In the genomic region with DNA sequence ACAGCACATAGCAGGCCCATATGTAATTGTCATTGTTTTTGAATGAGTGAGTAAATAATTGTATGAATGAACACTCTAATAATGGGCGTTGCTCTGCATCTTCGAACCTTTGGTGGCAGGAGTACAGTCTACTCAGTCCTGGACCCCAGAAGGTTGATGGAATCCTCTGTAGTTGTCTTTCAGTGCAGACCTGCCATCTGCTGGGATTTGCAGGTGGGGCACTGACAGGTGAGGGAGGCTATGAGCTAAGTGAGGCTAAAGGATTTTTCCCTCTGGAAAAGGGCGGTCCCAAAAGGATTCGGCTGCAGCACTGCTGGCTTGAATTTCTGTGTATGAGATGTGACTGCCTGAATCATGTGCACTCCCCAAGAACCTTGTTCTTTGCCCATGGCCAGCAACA, we compare ENCODE assay signal across 17 cellular contexts. TPM values are rescaled to one million over a fixed set of nuclear protein-coding genes. Genes with fewer than 3 reads are reported as not detected.
DNase-seq lines count a peak whose midpoint lies in the region; ATAC-seq, FAIRE-seq and TF ChIP-seq lines count a peak whose summit lies in the region.
"Had no signal": no experiment of that assay in that cellular context is flagged by ENCODE, and none has a peak within 500 bp of the region (broad histone marks: within the 10 kb centered on the region; RNA-seq: fewer than 3 reads in every experiment).

No MANE protein-coding gene starts in this region.

- ATAC-seq in HepG2, result peak; percentile 56; the same call in 2 of the 3 replicates
- ATAC-seq in right lobe of liver, result no peak
- ATAC-seq: SK-N-SH treated with all-trans-retinoic acid at 6 μM for 48 hours had no signal

- peaks cover 32% of the 10 kb centered on the region for H3K36me3 Mint-ChIP-seq in endodermal cell (ENCODE audit: low read depth)
- peaks cover 0 to 2% (median 0%) of the 10 kb centered on the region in 3 donors for H3K36me3 Mint-ChIP-seq in CD8-positive, alpha-beta memory T cell

- no peaks in the 10 kb centered on the region for H3K27me3 Mint-ChIP-seq in endodermal cell (ENCODE audit: insufficient read depth)
- peaks cover 6 to 7% of the 10 kb centered on the region in 2 donors for H3K27me3 Mint-ChIP-seq in CD8-positive, alpha-beta memory T cell
- H3K27me3 Mint-ChIP-seq: B cell had no signal

- POLR2A ChIA-PET in HepG2 (lab: Yijun Ruan, JAX), result no interaction called here
- POLR2A ChIA-PET in CD8-positive, alpha-beta memory T cell (lab: Charles Lee), result no interaction called here

- H3K9me3 ChIP-seq in HepG2 (ENCODE audit: low read length), result no peaks in the 10 kb centered on the region
- no peaks in the 10 kb centered on the region for H3K9me3 ChIP-seq in right lobe of liver
- H3K9me3 ChIP-seq in endodermal cell (ENCODE audit: control insufficient read depth, low read length), result no peaks in the 10 kb centered on the region
- no peaks in the 10 kb centered on the region for H3K9me3 ChIP-seq in CD8-positive, alpha-beta memory T cell (ENCODE audit: low read length)
- H3K9me3 ChIP-seq in SJCRH30 (replicated peaks), result no peaks in the 10 kb centered on the region

- H3K4me1 ChIP-seq in HepG2 (ENCODE audit: insufficient read depth, low read length) (no peaks in the 10 kb centered on the region), right lobe of liver (no peaks in the 10 kb centered on the region), endodermal cell (ENCODE audit: control insufficient read depth, insufficient read depth, low read length) (peaks cover 14% of the 10 kb centered on the region), SJCRH30 (peaks cover 28% of the 10 kb centered on the region)
- no peaks in the 10 kb centered on the region for H3K4me1 ChIP-seq in CD8-positive, alpha-beta memory T cell (ENCODE audit: insufficient read depth, low read length)

- TF ChIP-seq CTCF in HepG2 (CRISPR knock-in tag; IDR thresholded peaks at IDR 0.05) (peak; percentile 64), right lobe of liver (IDR thresholded peaks at IDR 0.05) (peak in 1 of 4 donors; percentile 4), endodermal cell (conservative IDR thresholded peaks at IDR 0.05) (peak; percentile 73)

- no TSS peak for BruUV-seq in HepG2 (replicated peaks; lab: Mats Ljungman, UMichigan)

- H3K4me3 ChIP-seq in HepG2 (replicated peaks in 1 of 3; ENCODE audit: insufficient read depth in 1 of 3, low read depth in 2 of 3, low read length in 3 of 3), result no peak overlapping the region
- H3K4me3 ChIP-seq in right lobe of liver, result no peak overlapping the region
- no peak overlapping the region for H3K4me3 ChIP-seq in endodermal cell (ENCODE audit: low read length)
- no peak overlapping the region for H3K4me3 ChIP-seq in CD8-positive, alpha-beta memory T cell (ENCODE audit: low read length)
- H3K4me3 ChIP-seq in SJCRH30, result no peak overlapping the region

- H3K4me3 Mint-ChIP-seq in endodermal cell, result no peak overlapping the region
- no peak overlapping the region for H3K4me3 Mint-ChIP-seq in CD8-positive, alpha-beta memory T cell
- H3K4me3 Mint-ChIP-seq: B cell; CD4-positive, alpha-beta T cell; T-helper 1 cell treated with Interleukin-12 subunit alpha and Interleukin-12 subunit beta and Interleukin-4 antibody, amounts not matched to agents 30 μg/mL and 1 μg/mL, for 36 hours had no signal

- no peak for DNase-seq in HepG2 (ENCODE audit: low spot score)
- DNase-seq in right lobe of liver, result no peak
- DNase-seq in NCI-H2171 (lab: John Stamatoyannopoulos, UW), result peak; percentile 39
- DNase-seq in endodermal cell, result no peak
- DNase-seq in CD8-positive, alpha-beta memory T cell, result no peak
- DNase-seq in SJCRH30, result no peak
- DNase-seq in effector CD4-positive, alpha-beta T cell, result no peak
- DNase-seq in kidney tubule cell (ENCODE audit: low spot score), result no peak
- DNase-seq: ACHN; CD4-positive, alpha-beta T cell; IMR-90; NCI-H1694; NCI-H524 had no signal

- CTCF ChIA-PET in HepG2 (lab: Yijun Ruan, JAX; ENCODE audit: low intra/inter-chr PET ratio, low total read pairs), result interaction anchor here (1.2 kb wide), 1 partner anchor 58 kb away, joined by 5 read pairs; no protein-coding TSS in a partner anchor
- CTCF ChIA-PET in CD8-positive, alpha-beta memory T cell (lab: Charles Lee), result interaction anchor here (1.2 kb wide), 1 partner anchor 55 kb away, joined by 3 read pairs; no protein-coding TSS in a partner anchor

- in situ Hi-C loops in HepG2 (cut with HindIII; ENCODE audit: extremely low pct_ligation_motif_present, low pct_unique_long_range_greater_than_20kb), result no loop called here

- H3K79me2 ChIP-seq in HepG2 (ENCODE audit: insufficient read depth, low read length), result no peaks in the 10 kb centered on the region

- H3K27ac ChIP-seq in HepG2 (ENCODE audit: extremely low read length, insufficient read depth, low read length), result no peak overlapping the region
- H3K27ac ChIP-seq in right lobe of liver, result no peak overlapping the region
- H3K27ac ChIP-seq in endodermal cell (ENCODE audit: low read depth, low read length), result no peak overlapping the region
- no peak overlapping the region for H3K27ac ChIP-seq in CD8-positive, alpha-beta memory T cell (ENCODE audit: low read depth, low read length)
- H3K27ac ChIP-seq in SJCRH30, result no peak overlapping the region

- intact Hi-C loops in HepG2 (cut with micrococcal nuclease; ENCODE audit: unreplicated experiment), result no loop called here
- intact Hi-C loops in right lobe of liver (cut with DNase I), result no loop called here

- H3K36me3 ChIP-seq in HepG2 (replicated peaks in 1 of 2; ENCODE audit: control insufficient read depth in 1 of 2, insufficient read depth in 2 of 2, low read length in 2 of 2), result no peaks in the 10 kb centered on the region
- no peaks in the 10 kb centered on the region for H3K36me3 ChIP-seq in right lobe of liver
- H3K36me3 ChIP-seq in endodermal cell (ENCODE audit: control insufficient read depth, insufficient read depth, low read length), result peaks cover 93% of the 10 kb centered on the region
- H3K36me3 ChIP-seq in CD8-positive, alpha-beta memory T cell (ENCODE audit: insufficient read depth, low read length), result no peaks in the 10 kb centered on the region
- peaks cover 36% of the 10 kb centered on the region for H3K36me3 ChIP-seq in SJCRH30

- no peaks in the 10 kb centered on the region for H4K20me1 ChIP-seq in HepG2 (ENCODE audit: insufficient read depth, low read length)

- no peak overlapping the region for H3K4me2 ChIP-seq in HepG2 (ENCODE audit: low read depth, low read length)

- WGBS in HepG2 (ENCODE audit: low lambda C conversion rate), result 88% methylated on average over 4 of the region's 4 CpGs
- 40% methylated on average over 1 of the region's 4 CpGs for WGBS in right lobe of liver (ENCODE audit: insufficient coverage, low coverage, low lambda C conversion rate, missing lambda C conversion rate)
- WGBS in endodermal cell (ENCODE audit: insufficient coverage in 1 of 2, insufficient read length in 1 of 2), 2 experiments, result 84 to 94% methylated on average over 4 of the region's 4 CpGs

- no peak for FAIRE-seq in HepG2 (lab: Jason Lieb, UNC)
- FAIRE-seq: H54 had no signal

- TF ChIP-seq POLR2A in HepG2 (IDR thresholded peaks at IDR 0.05; ENCODE audit: insufficient read depth in 1 of 2, low read depth in 2 of 2, low read length in 2 of 2), result no peak
- TF ChIP-seq POLR2A in right lobe of liver (IDR thresholded peaks at IDR 0.05), result no peak

- H3K9me3 Mint-ChIP-seq in endodermal cell, result no peaks in the 10 kb centered on the region
- no peaks in the 10 kb centered on the region for H3K9me3 Mint-ChIP-seq in CD8-positive, alpha-beta memory T cell
- H3K9me3 Mint-ChIP-seq: CD4-positive, alpha-beta T cell; T-helper 1 cell treated with Interleukin-12 subunit alpha and Interleukin-12 subunit beta and Interleukin-4 antibody, amounts not matched to agents 30 μg/mL and 1 μg/mL, for 36 hours had no signal

- H2AFZ ChIP-seq in HepG2 (ENCODE audit: low read length), result no peak overlapping the region

- TF ChIP-seq EP300 in HepG2 (IDR thresholded peaks at IDR 0.05; ENCODE audit: low read depth in 2 of 2, low read length in 2 of 2) (no peak), HepG2 (CRISPR knock-in tag; IDR thresholded peaks at IDR 0.05; ENCODE audit: borderline replicate concordance) (no peak)

- H3K9ac ChIP-seq in HepG2 (ENCODE audit: insufficient read depth, low read depth, low read length), result no peak overlapping the region
- no peak overlapping the region for H3K9ac ChIP-seq in endodermal cell (ENCODE audit: extremely low read depth, low read length, poor library complexity, severe bottlenecking)

- H3K27ac Mint-ChIP-seq in endodermal cell, result no peak overlapping the region
- no peak overlapping the region for H3K27ac Mint-ChIP-seq in CD8-positive, alpha-beta memory T cell
- H3K27ac Mint-ChIP-seq: B cell; CD4-positive, alpha-beta T cell; T-helper 1 cell treated with Interleukin-12 subunit alpha and Interleukin-12 subunit beta and Interleukin-4 antibody, amounts not matched to agents 30 μg/mL and 1 μg/mL, for 36 hours had no signal

- H3K27me3 ChIP-seq in HepG2 (ENCODE audit: control insufficient read depth in 1 of 2, insufficient read depth in 2 of 2, low read length in 2 of 2), result no peaks in the 10 kb centered on the region
- no peaks in the 10 kb centered on the region for H3K27me3 ChIP-seq in right lobe of liver
- H3K27me3 ChIP-seq in endodermal cell (ENCODE audit: control insufficient read depth, insufficient read depth, low read length, poor library complexity, severe bottlenecking), result no peaks in the 10 kb centered on the region
- no peaks in the 10 kb centered on the region for H3K27me3 ChIP-seq in CD8-positive, alpha-beta memory T cell (ENCODE audit: insufficient read depth, low read length, poor library complexity, severe bottlenecking)
- no peaks in the 10 kb centered on the region for H3K27me3 ChIP-seq in SJCRH30

- peaks cover 22% of the 10 kb centered on the region for H3K4me1 Mint-ChIP-seq in endodermal cell
- peaks cover 11 to 14% (median 11%) of the 10 kb centered on the region in 3 donors for H3K4me1 Mint-ChIP-seq in CD8-positive, alpha-beta memory T cell

- 0 out of 2 replicates have a peak, but pooled peaks have one; percentile 17 for TF ChIP-seq RAD21 in HepG2 (CRISPR knock-in tag; IDR thresholded peaks at IDR 0.05)

RNA-seq across cellular contexts. Expression of gene PLXNA2, which starts 53.4 kb away (rescaled TPM):
- total RNA-seq in HepG2 (2016; rRNA removed; fragmentation: Illumina TruSeq; extraction: Trizol), result 0.24 and 1.1 TPM in 2 replicates
- total RNA-seq in HepG2 (2016; cell fraction: cytosol; rRNA removed; fragmentation: Illumina TruSeq; extraction: Trizol; ENCODE audit: low read depth), result under 0.01 and 0.18 TPM in 2 replicates
- total RNA-seq in HepG2 (2016; cell fraction: insoluble cytoplasmic fraction; rRNA removed; fragmentation: Illumina TruSeq; extraction: Trizol), result 0.22 and 0.71 TPM in 2 replicates
- total RNA-seq in HepG2 (2016; cell fraction: membrane; rRNA removed; fragmentation: Illumina TruSeq; extraction: Trizol), result 0.28 and 0.49 TPM in 2 replicates
- total RNA-seq in HepG2 (2016; cell fraction: nucleus; rRNA removed; fragmentation: Illumina TruSeq; extraction: Trizol), result 1.5 and 1.9 TPM in 2 replicates
- 2.1 TPM in 2 replicates for polyA plus RNA-seq in HepG2 (2011; rRNA removed)
- 0.59 and 1.1 TPM in 2 replicates for polyA plus RNA-seq in HepG2 (2011; cell fraction: cytosol; rRNA removed)
- polyA plus RNA-seq in HepG2 (2011; cell fraction: nucleus; rRNA removed), result 8.7 and 12.0 TPM in 2 replicates
- 1.0 and 1.7 TPM in 2 replicates for polyA plus RNA-seq in HepG2 (2012)
- polyA plus RNA-seq in HepG2 (2016; cell fraction: cytosol; fragmentation: Illumina TruSeq; extraction: Trizol; ENCODE audit: low read depth), result 0.03 and 0.07 TPM in 2 replicates
- polyA plus RNA-seq in HepG2 (2016; cell fraction: insoluble cytoplasmic fraction; fragmentation: Illumina TruSeq; extraction: Trizol; ENCODE audit: low read depth), result 0.33 and 0.36 TPM in 2 replicates
- polyA plus RNA-seq in HepG2 (2016; cell fraction: membrane; fragmentation: Illumina TruSeq; extraction: Trizol; ENCODE audit: low read depth), result 0.17 and 0.33 TPM in 2 replicates
- polyA plus RNA-seq in HepG2 (2016; cell fraction: nucleus; fragmentation: Illumina TruSeq; extraction: Trizol; ENCODE audit: insufficient read depth, low read depth), result 3.2 and 3.4 TPM in 2 replicates
- polyA minus RNA-seq in HepG2 (2011; rRNA and poly(A)+ RNA removed; ENCODE audit: low replicate concordance), result 6.7 and 14.5 TPM in 2 replicates
- polyA minus RNA-seq in HepG2 (2011; cell fraction: cytosol; rRNA and poly(A)+ RNA removed), result 1.8 and 3.3 TPM in 2 replicates
- 7.1 and 8.1 TPM in 2 replicates for polyA minus RNA-seq in HepG2 (2011; cell fraction: nucleus; rRNA and poly(A)+ RNA removed)
- 10 to 100 TPM in 2 of 6 experiments, 1 to 10 TPM in 4; 5.6 to 20.8 (median 9.3) TPM for total RNA-seq in right lobe of liver
- 10 to 100 TPM; 61.2 to 86.1 TPM for total RNA-seq in endodermal cell
- 22.9 TPM for polyA plus RNA-seq in endodermal cell (2013, experiment 1 of 2)
- polyA plus RNA-seq in endodermal cell (2013, experiment 2 of 2), result 24.4 TPM
- 1 to 10 TPM in 1 of 2 experiments, under 1 TPM in 1; 0.75 to 1.1 TPM for total RNA-seq in CD8-positive, alpha-beta memory T cell
- 1.0 TPM for polyA plus RNA-seq in CD8-positive, alpha-beta memory T cell
- total RNA-seq in SJCRH30 (2014; rRNA removed; shearing (Covaris generic)), result 26.2 and 34.8 TPM in 2 replicates
